ENCODE assay signal across 20 cellular contexts in the genomic region with DNA sequence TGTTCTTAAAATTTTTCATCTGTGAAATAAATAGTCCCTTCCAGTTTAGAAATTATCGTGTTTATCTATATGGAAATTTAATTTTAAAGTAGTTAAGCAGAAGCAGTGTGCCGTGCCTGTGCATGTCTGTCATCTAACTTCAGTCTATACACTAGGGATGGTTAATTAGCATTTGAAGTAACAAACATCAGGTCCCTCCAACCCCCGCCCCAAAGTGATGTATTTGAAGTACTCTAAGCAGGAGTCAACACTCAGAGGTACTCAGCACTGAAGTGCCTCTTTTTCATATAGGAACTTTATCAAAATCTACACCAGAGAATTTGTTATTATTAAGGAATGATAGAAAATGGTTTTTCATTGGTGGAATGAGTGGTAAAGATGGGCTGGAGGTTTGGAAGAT.
"Had no signal": no experiment of that assay in that cellular context is flagged by ENCODE, and none has a peak within 500 bp of the region (broad histone marks: within the 10 kb centered on the region; RNA-seq: fewer than 3 reads in every experiment).

No MANE protein-coding gene starts in this region.

- H3K36me3 ChIP-seq: adrenal gland had no signal

- H3K27ac Mint-ChIP-seq: activated naive CD8-positive, alpha-beta T cell; activated T-helper 2 cell treated with anti-CD3 and anti-CD28 coated beads, Interferon-gamma antibody, Interleukin-2, Interleukin-4, amounts not matched to agents 10 μg/mL and 5 μg/mL and 100 μg/mL, durations not matched to agents 14 hours and 24 hours and 36 hours; T-cell had no signal

- H3K4me1 ChIP-seq: adrenal gland, gastroesophageal sphincter, prostate gland, tibial artery had no signal

- H3K4me3 ChIP-seq: adrenal gland, gastroesophageal sphincter, lower lobe of right lung, prostate gland, spleen, tibial artery had no signal

- H3K27me3 ChIP-seq: adrenal gland, gastroesophageal sphincter, spleen, tibial artery had no signal

- H3K4me3 Mint-ChIP-seq: activated naive CD8-positive, alpha-beta T cell; activated T-cell treated with anti-CD3 and anti-CD28 coated beads, Interleukin-2, amount 50 U/mL, for 24 hours; naive thymus-derived CD4-positive, alpha-beta T cell; T-cell had no signal

- H3K27me3 Mint-ChIP-seq: activated naive CD8-positive, alpha-beta T cell; activated T-cell treated with anti-CD3 and anti-CD28 coated beads, Interleukin-2, amount 50 U/mL, for 24 hours; naive thymus-derived CD4-positive, alpha-beta T cell; T-cell had no signal

- ATAC-seq: gastroesophageal sphincter; naive thymus-derived CD4-positive, alpha-beta T cell; T-cell had no signal

- DNase-seq: activated CD4-positive, CD25-positive, alpha-beta regulatory T cell treated with anti-CD3 and anti-CD28 coated beads, Interleukin-2, amount 50 U/mL, for 72 hours; activated CD8-positive, alpha-beta memory T cell treated with anti-CD3 and anti-CD28 coated beads for 24 hours; activated CD8-positive, alpha-beta memory T cell treated with anti-CD3 and anti-CD28 coated beads, Interleukin-2, amount 50 U/mL, for 4 hours; activated naive CD4-positive, alpha-beta T cell; activated T-cell treated with anti-CD3 and anti-CD28 coated beads, Interleukin-2, amount 50 U/mL, for 24 hours; adrenal gland; central memory CD4-positive, alpha-beta T cell; head of caudate nucleus; hypothalamus; lower lobe of right lung; naive thymus-derived CD4-positive, alpha-beta T cell; spleen; stimulated activated CD4-positive, alpha-beta T cell treated with anti-CD3 and anti-CD28 coated beads, Interleukin-4, amount 100 ng/mL, for 24 hours; stimulated activated naive CD4-positive, alpha-beta T cell treated with Interleukin-2 at 50 U/mL for 16 hours; T-cell; tibial artery had no signal

- H3K9me3 ChIP-seq: lower lobe of right lung, prostate gland had no signal

- H3K27ac ChIP-seq: adrenal gland, gastroesophageal sphincter, lower lobe of right lung, prostate gland, spleen, tibial artery had no signal
